1 cellular context compared by ENCODE assay signal in genomic region chr11:58525037-58525614, GRCh38.
A peak's percentile ranks its signal among the peaks of the same experiment; 100 is the strongest.
TF ChIP-seq lines count a peak whose summit lies in the region.

No MANE protein-coding gene starts in this region.

TF ChIP-seq in GM12878, 131 proteins besides CTCF, POLR2A, EP300 and RAD21 (continued from another document and continues in another):
- TF ChIP-seq E2F8 (IDR thresholded peaks at IDR 0.05; ENCODE audit: low read depth, partially characterized antibody) (no peak), TBL1XR1 (IDR thresholded peaks at IDR 0.05; ENCODE audit: low read depth, low read length) (peak; percentile 98), FOS (IDR thresholded peaks at IDR 0.05; ENCODE audit: borderline replicate concordance, extremely low read depth, insufficient read length) (no peak), CREB1 (IDR thresholded peaks at IDR 0.05; ENCODE audit: low read depth) (peak; percentile 22; the same call in 1 of the 2 replicates), MAX (IDR thresholded peaks at IDR 0.05; ENCODE audit: low read depth, low read length) (no peak), CREM (IDR thresholded peaks at IDR 0.05; ENCODE audit: low read depth) (peak; percentile 85), IRF3 (IDR thresholded peaks at IDR 0.05) (no peak), TARDBP (IDR thresholded peaks at IDR 0.05; ENCODE audit: borderline replicate concordance) (no peak), SKIL (IDR thresholded peaks at IDR 0.05; ENCODE audit: low read depth, poor library complexity, severe bottlenecking) (peak; percentile 83), PAX8 (IDR thresholded peaks at IDR 0.05) (no peak), NFIC (IDR thresholded peaks at IDR 0.05; ENCODE audit: low read depth, low read length) (peak; percentile 100), MYC (IDR thresholded peaks at IDR 0.05; ENCODE audit: insufficient read depth, insufficient read length, insufficient replicate concordance, low read length, severe bottlenecking) (no peak), HDAC2 (IDR thresholded peaks at IDR 0.05) (no peak), SIN3A (IDR thresholded peaks at IDR 0.05; ENCODE audit: low read depth, low read length) (no peak), BMI1 (IDR thresholded peaks at IDR 0.05; ENCODE audit: borderline replicate concordance) (peak; percentile 88), WRNIP1 (IDR thresholded peaks at IDR 0.05; ENCODE audit: borderline replicate concordance, low read depth, low read length) (no peak), MEF2B (IDR thresholded peaks at IDR 0.05; ENCODE audit: partially characterized antibody, poor library complexity, severe bottlenecking) (peak; percentile 88), SP1 (IDR thresholded peaks at IDR 0.05; ENCODE audit: low read depth, low read length) (peak; percentile 4), ZNF622 (IDR thresholded peaks at IDR 0.05) (no peak), SREBF1 (IDR thresholded peaks at IDR 0.05; ENCODE audit: low read length) (peak; percentile 72; the same call in 1 of the 2 replicates), ATF3 (IDR thresholded peaks at IDR 0.05; ENCODE audit: borderline replicate concordance, extremely low read depth, low read depth, low read length) (no peak), MEF2A (IDR thresholded peaks at IDR 0.05; ENCODE audit: insufficient read depth, low read depth, low read length) (peak; percentile 95), EGR1 (IDR thresholded peaks at IDR 0.05; ENCODE audit: borderline replicate concordance in 1 of 2, low read depth in 2 of 2, low read length in 2 of 2) (no peak), SMC3 (IDR thresholded peaks at IDR 0.05; ENCODE audit: borderline replicate concordance, low read length) (no peak), ZZZ3 (IDR thresholded peaks at IDR 0.05; ENCODE audit: control insufficient read depth, insufficient read length, low read depth) (no peak), MLLT1 (IDR thresholded peaks at IDR 0.05) (no peak), KAT2A (conservative IDR thresholded peaks at IDR 0.05; ENCODE audit: control insufficient read depth, low read depth, low read length) (no peak), ZBTB11 (CRISPR knock-in tag; IDR thresholded peaks at IDR 0.05) (no peak), CBX5 (IDR thresholded peaks at IDR 0.05; ENCODE audit: low read depth) (no peak), E2F4 (IDR thresholded peaks at IDR 0.05; ENCODE audit: low read depth, low read length) (no peak), IKZF1 (conservative IDR thresholded peaks at IDR 0.05) (peak; percentile 85), GABPA (IDR thresholded peaks at IDR 0.05; ENCODE audit: low read depth) (peak; percentile 83), POU2F2 (IDR thresholded peaks at IDR 0.05; ENCODE audit: borderline replicate concordance, low read depth, low read length) (no peak), USF2 (IDR thresholded peaks at IDR 0.05; ENCODE audit: borderline replicate concordance, low read depth, low read length) (no peak), TCF12 (IDR thresholded peaks at IDR 0.05; ENCODE audit: low read depth, low read length) (no peak), HCFC1 (IDR thresholded peaks at IDR 0.05; ENCODE audit: low read length) (no peak), FOXK2 (IDR thresholded peaks at IDR 0.05) (no peak), ZNF217 (IDR thresholded peaks at IDR 0.05) (peak; percentile 98), PAX5 (IDR thresholded peaks at IDR 0.05; ENCODE audit: borderline replicate concordance, low read depth, low read length) (0 out of 2 replicates have a peak, but pooled peaks have one; percentile 40), FOXM1 (IDR thresholded peaks at IDR 0.05; ENCODE audit: low read depth, low read length) (peak; percentile 99), EED (IDR thresholded peaks at IDR 0.05; ENCODE audit: low read depth) (no peak), BRCA1 (IDR thresholded peaks at IDR 0.05; ENCODE audit: low read depth, low read length) (no peak), RCOR1 (conservative IDR thresholded peaks at IDR 0.05; ENCODE audit: low read depth, low read length) (no peak), ASH2L (IDR thresholded peaks at IDR 0.05; ENCODE audit: borderline replicate concordance, low read depth) (no peak), KDM1A (IDR thresholded peaks at IDR 0.05; ENCODE audit: borderline replicate concordance) (no peak), RELA (IDR thresholded peaks at IDR 0.05; ENCODE audit: borderline replicate concordance, partially characterized antibody) (no peak), ZNF207 (IDR thresholded peaks at IDR 0.05; ENCODE audit: borderline replicate concordance) (no peak), TAF1 (IDR thresholded peaks at IDR 0.05; ENCODE audit: borderline replicate concordance, low read depth, low read length) (no peak), CBFB (IDR thresholded peaks at IDR 0.05; ENCODE audit: low read depth) (peak; percentile 78; the same call in 1 of the 2 replicates), DPF2 (IDR thresholded peaks at IDR 0.05) (peak; percentile 91), PML (IDR thresholded peaks at IDR 0.05; ENCODE audit: low read length) (peak; percentile 84), RBBP5 (conservative IDR thresholded peaks at IDR 0.05) (no peak), BACH1 (IDR thresholded peaks at IDR 0.05; ENCODE audit: borderline replicate concordance) (peak; percentile 26; the same call in 1 of the 2 replicates), SRF (IDR thresholded peaks at IDR 0.05; ENCODE audit: low read depth in 2 of 2, low read length in 2 of 2) (0 out of 4 replicates have a peak, but pooled peaks of 1 of the 2 experiments have one; percentile 42), MTA2 (IDR thresholded peaks at IDR 0.05; ENCODE audit: low read depth) (peak; percentile 97), NR2C1 (IDR thresholded peaks at IDR 0.05) (no peak), ZBTB33 (IDR thresholded peaks at IDR 0.05) (no peak), RAD51 (IDR thresholded peaks at IDR 0.05) (no peak)
